Comparison of ENCODE assay signal across 8 cellular contexts in genomic region chr11:65572356-65573043, GRCh38. TPM values are rescaled to one million over a fixed set of nuclear protein-coding genes. Genes with fewer than 3 reads are reported as not detected.
DNase-seq lines count a peak whose midpoint lies in the region; ATAC-seq and TF ChIP-seq lines count a peak whose summit lies in the region.

Gene FAM89B (plus strand): TSS chr11:65572538. CDS start chr11:65572670, 132 bp downstream.

- peak within 1 kb of the TSS; percentile 89 for H3K27ac ChIP-seq in suprapubic skin

- DNase-seq in DMS53 treated with DMSO at 0.1 percent for 48 hours (lab: John Stamatoyannopoulos, UW; ENCODE audit: unreplicated experiment) (peak; percentile 55), M059J (ENCODE audit: low read depth) (peak; percentile 85), SW 1271 (lab: John Stamatoyannopoulos, UW) (peak; percentile 57 to 77), glomerular endothelial cell (ENCODE audit: extremely low read depth, low read depth, low spot score) (no peak), omental fat pad (ENCODE audit: low spot score) (peak; percentile 82), suprapubic skin (ENCODE audit: low spot score in 2 of 2) (peak; percentile 94 to 97)

- H3K4me1 ChIP-seq in suprapubic skin = peaks cover 81% of the 10 kb centered on the region

- ATAC-seq in omental fat pad (ENCODE audit: low FRiP score) (peak; percentile 26), HG02840 (IDR thresholded peaks at IDR 0.05; ENCODE audit: low FRiP score, unreplicated experiment) (no peak)

- 0% methylated on average over 11 of the region's 86 CpGs for WGBS in suprapubic skin

- TF ChIP-seq CTCF in omental fat pad (IDR thresholded peaks at IDR 0.05) = no peak
- no peak for TF ChIP-seq CTCF in suprapubic skin (IDR thresholded peaks at IDR 0.05)

- H3K4me1 Mint-ChIP-seq in activated naive CD8-positive, alpha-beta T cell (ENCODE audit: low read depth) = peaks cover 54% of the 10 kb centered on the region

- no peaks in the 10 kb centered on the region for H3K9me3 Mint-ChIP-seq in activated naive CD8-positive, alpha-beta T cell (ENCODE audit: low read depth)

- H3K27ac Mint-ChIP-seq in activated naive CD8-positive, alpha-beta T cell = peak within 1 kb of the TSS; percentile 83

- no peaks in the 10 kb centered on the region for H3K27me3 ChIP-seq in suprapubic skin

- no peak for TF ChIP-seq EP300 in suprapubic skin (IDR thresholded peaks at IDR 0.05)

- peaks cover 8% of the 10 kb centered on the region for H3K36me3 Mint-ChIP-seq in activated naive CD8-positive, alpha-beta T cell

- H3K9me3 ChIP-seq in suprapubic skin = no peaks in the 10 kb centered on the region

- peaks cover 3% of the 10 kb centered on the region for H3K36me3 ChIP-seq in suprapubic skin

- H3K27me3 Mint-ChIP-seq in activated naive CD8-positive, alpha-beta T cell = no peaks in the 10 kb centered on the region

- H3K4me3 ChIP-seq in suprapubic skin = peak within 1 kb of the TSS; percentile 94

- H3K4me3 Mint-ChIP-seq in activated naive CD8-positive, alpha-beta T cell = peak within 1 kb of the TSS; percentile 99

- no peak for TF ChIP-seq POLR2A in suprapubic skin (IDR thresholded peaks at IDR 0.05)

RNA-seq across cellular contexts. Expression of gene FAM89B, which starts in this region (rescaled TPM):
- total RNA-seq in M059J (2014; rRNA removed; shearing (Covaris generic)) = 35.4 and 40.0 TPM in 2 replicates
- total RNA-seq in glomerular endothelial cell (63.6 and 90.4 TPM in 2 replicates), omental fat pad (10 to 100 TPM; 29.1 to 37.4 (median 33.1) TPM), suprapubic skin (100 to 1,000 TPM in 1 of 4 donors, 10 to 100 TPM in 3; 45.2 to 103 (median 72.0) TPM)
